1 cellular context compared by ENCODE assay signal in the genomic region with DNA sequence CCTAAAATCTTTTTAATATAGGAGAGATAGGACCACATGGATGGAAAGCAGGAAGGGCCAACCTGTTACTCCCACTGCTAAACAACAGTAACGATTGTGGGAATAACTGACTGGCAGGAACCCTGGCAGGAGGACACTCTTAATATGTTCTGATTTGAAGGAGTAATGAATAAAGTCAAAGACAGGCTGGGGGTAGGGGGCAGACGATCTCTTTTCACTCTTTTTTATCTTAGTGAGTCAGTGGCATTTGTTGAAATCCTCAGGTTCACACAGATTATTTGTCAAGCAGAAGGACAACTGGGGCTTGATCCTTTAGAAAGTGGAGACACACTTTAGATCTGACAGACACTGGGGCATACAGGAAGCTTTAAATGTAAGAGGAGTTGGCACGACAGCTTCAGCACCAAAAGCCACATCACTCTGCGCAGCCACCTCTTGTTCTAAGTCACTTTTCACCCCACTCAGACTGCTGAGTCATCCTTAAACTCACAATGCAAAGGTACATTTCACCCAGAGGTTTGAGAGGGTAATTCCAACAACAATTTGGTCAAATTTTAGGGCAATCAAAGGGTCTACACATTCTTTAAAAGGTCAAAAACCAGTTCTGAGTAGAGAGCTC.
TF ChIP-seq lines count a peak whose summit lies in the region.

No MANE protein-coding gene starts in this region.

TF ChIP-seq in GM12878, 131 proteins besides CTCF, POLR2A, EP300 and RAD21 (continued from another document):
- TF ChIP-seq, protein P1, sequence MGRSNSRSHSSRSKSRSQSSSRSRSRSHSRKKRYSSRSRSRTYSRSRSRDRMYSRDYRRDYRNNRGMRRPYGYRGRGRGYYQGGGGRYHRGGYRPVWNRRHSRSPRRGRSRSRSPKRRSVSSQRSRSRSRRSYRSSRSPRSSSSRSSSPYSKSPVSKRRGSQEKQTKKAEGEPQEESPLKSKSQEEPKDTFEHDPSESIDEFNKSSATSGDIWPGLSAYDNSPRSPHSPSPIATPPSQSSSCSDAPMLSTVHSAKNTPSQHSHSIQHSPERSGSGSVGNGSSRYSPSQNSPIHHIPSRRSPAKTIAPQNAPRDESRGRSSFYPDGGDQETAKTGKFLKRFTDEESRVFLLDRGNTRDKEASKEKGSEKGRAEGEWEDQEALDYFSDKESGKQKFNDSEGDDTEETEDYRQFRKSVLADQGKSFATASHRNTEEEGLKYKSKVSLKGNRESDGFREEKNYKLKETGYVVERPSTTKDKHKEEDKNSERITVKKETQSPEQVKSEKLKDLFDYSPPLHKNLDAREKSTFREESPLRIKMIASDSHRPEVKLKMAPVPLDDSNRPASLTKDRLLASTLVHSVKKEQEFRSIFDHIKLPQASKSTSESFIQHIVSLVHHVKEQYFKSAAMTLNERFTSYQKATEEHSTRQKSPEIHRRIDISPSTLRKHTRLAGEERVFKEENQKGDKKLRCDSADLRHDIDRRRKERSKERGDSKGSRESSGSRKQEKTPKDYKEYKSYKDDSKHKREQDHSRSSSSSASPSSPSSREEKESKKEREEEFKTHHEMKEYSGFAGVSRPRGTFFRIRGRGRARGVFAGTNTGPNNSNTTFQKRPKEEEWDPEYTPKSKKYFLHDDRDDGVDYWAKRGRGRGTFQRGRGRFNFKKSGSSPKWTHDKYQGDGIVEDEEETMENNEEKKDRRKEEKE (IDR thresholded peaks at IDR 0.05) = no peak
- no peak for TF ChIP-seq RB1 (IDR thresholded peaks at IDR 0.05; ENCODE audit: borderline replicate concordance)
- no peak for TF ChIP-seq SMC3 (IDR thresholded peaks at IDR 0.05; ENCODE audit: borderline replicate concordance, low read length)
- no peak for TF ChIP-seq SP1 (IDR thresholded peaks at IDR 0.05; ENCODE audit: low read depth, low read length)
- no peak for TF ChIP-seq BMI1 (IDR thresholded peaks at IDR 0.05; ENCODE audit: borderline replicate concordance)
- no peak for TF ChIP-seq TCF12 (IDR thresholded peaks at IDR 0.05; ENCODE audit: low read depth, low read length)
